7 cellular contexts compared by ENCODE assay signal in the genomic region with DNA sequence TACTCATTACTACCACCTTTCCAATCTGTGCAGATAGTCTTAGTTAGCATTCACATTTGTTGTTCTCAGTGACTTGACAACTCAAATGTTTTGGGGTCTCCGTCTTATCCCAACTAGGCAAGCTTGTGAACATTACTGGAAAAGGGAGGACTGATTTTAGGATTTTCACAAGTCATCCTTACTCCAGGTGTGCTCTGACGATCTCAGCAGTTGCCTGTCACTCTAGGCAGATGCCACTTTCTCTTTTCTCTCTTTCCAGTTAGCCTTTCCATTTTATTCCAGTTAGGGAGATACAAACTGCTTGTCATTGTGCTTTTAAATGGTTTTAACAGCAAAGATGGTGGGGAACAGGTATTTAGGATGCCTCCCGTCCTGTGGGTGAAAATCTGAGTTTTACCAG. TPM values are rescaled to one million over a fixed set of nuclear protein-coding genes. Genes with fewer than 3 reads are reported as not detected.
DNase-seq lines count a peak whose midpoint lies in the region; ATAC-seq, FAIRE-seq and TF ChIP-seq lines count a peak whose summit lies in the region.

No MANE protein-coding gene starts in this region.

- H2AFZ ChIP-seq in HCT116 (ENCODE audit: low read depth, low read length, poor library complexity, severe bottlenecking): no peak overlapping the region

- peaks cover 57% of the 10 kb centered on the region for H3K79me2 ChIP-seq in HCT116 (ENCODE audit: insufficient read depth, low read length)

- RAD21 ChIA-PET in HCT116 (lab: Charles Lee; ENCODE audit: low non-redundant PET in 1 of 2, low total read pairs in 2 of 2, uncharacterized antibody in 2 of 2, unreplicated experiment in 2 of 2): no interaction called here

- intact Hi-C loops in HCT116 (cut with micrococcal nuclease) (loop anchor here (2.0 kb wide), 1 partner anchor 59 kb away; no protein-coding TSS in a partner anchor), spleen (cut with DNase I; ENCODE audit: low total_unique reads) (loop anchor here (2.0 kb wide), 1 partner anchor 59 kb away; no protein-coding TSS in a partner anchor)

- peaks cover 55% of the 10 kb centered on the region for H3K4me1 Mint-ChIP-seq in activated CD4-positive, alpha-beta memory T cell treated with anti-CD3 and anti-CD28 coated beads, Interleukin-2, amount 10 ng/mL, durations not matched to agents 7 days and 5 days

- H4K20me1 ChIP-seq in HCT116 (ENCODE audit: insufficient read depth): peaks cover 7% of the 10 kb centered on the region; the same call in 1 of the 2 replicates

- no CpG with 5 or more reads among the region's 3 CpGs for WGBS in iPS DF 6.9 (ENCODE audit: insufficient coverage, insufficient read length)
- 21 to 33% (median 26%) methylated on average over 3 of the region's 3 CpGs for WGBS in spleen, 5 donors

- ATAC-seq in HCT116 (no peak), HG02623 (IDR thresholded peaks at IDR 0.05; ENCODE audit: unreplicated experiment) (no peak)

- H3K9me2 ChIP-seq in HCT116 (ENCODE audit: insufficient read depth): no peaks in the 10 kb centered on the region

- peak overlapping the region; percentile 100 for H3K9ac ChIP-seq in HCT116 (ENCODE audit: low read length)

- FAIRE-seq in GM12892 (lab: Jason Lieb, UNC): no peak

- CTCF ChIA-PET in HCT116 (lab: Charles Lee): interaction anchor here (0.9 kb wide), 1 partner anchor 367 kb away, joined by 3 read pairs; no protein-coding TSS in a partner anchor
- CTCF ChIA-PET in activated CD4-positive, alpha-beta memory T cell treated with anti-CD3 and anti-CD28 coated beads, Interleukin-2, amount 10 ng/mL, durations not matched to agents 7 days and 5 days (lab: Charles Lee): interaction anchor here (0.7 to 6.1 kb wide), 11 partner anchors 12 to 367 kb away, joined by 3 to 60 read pairs (median 8); partner anchors contain the start of genes ERBB3, RPL41 and ZC3H10

- TF ChIP-seq CTCF in HCT116 (IDR thresholded peaks at IDR 0.05 in 2 of 3, conservative IDR thresholded peaks at IDR 0.05 in 1 of 3; ENCODE audit: borderline replicate concordance in 1 of 3, insufficient read depth in 1 of 3, low read depth in 2 of 3, low read length in 2 of 3) (no peak), spleen (IDR thresholded peaks at IDR 0.05 in 8 of 11, conservative IDR thresholded peaks at IDR 0.05 in 3 of 11) (no peak)

- H3K4me3 ChIP-seq in HCT116 (replicated peaks in 1 of 2; ENCODE audit: low read depth in 1 of 2, low read length in 2 of 2) (peak overlapping the region; percentile 88 to 98), iPS DF 6.9 (ENCODE audit: low read length) (peak overlapping the region; percentile 75; the same call in 1 of the 2 replicates), spleen (peak overlapping the region; percentile 80 to 93 (median 88))

- no TSS peak for BruUV-seq in HCT116 (replicated peaks; lab: Mats Ljungman, UMichigan)

- TF ChIP-seq POLR2A in HCT116 (IDR thresholded peaks at IDR 0.05; ENCODE audit: borderline replicate concordance, extremely low read depth, insufficient read depth, insufficient read length): no peak
- no peak for TF ChIP-seq POLR2A in spleen (IDR thresholded peaks at IDR 0.05)
- no peak for TF ChIP-seq POLR2A in GM12892 (IDR thresholded peaks at IDR 0.05; ENCODE audit: low read depth, low read length)

- POLR2A ChIA-PET in HCT116 (lab: Charles Lee): interaction anchor here (0.6 to 2.6 kb wide), 6 partner anchors 7 to 108 kb away, joined by 3 to 75 read pairs (median 16); partner anchors contain the start of genes ESYT1, RPL41, SUOX and ZC3H10
- POLR2A ChIA-PET in activated CD4-positive, alpha-beta memory T cell treated with anti-CD3 and anti-CD28 coated beads, Interleukin-2, amount 10 ng/mL, durations not matched to agents 7 days and 5 days (lab: Charles Lee): interaction anchor here (1.5 to 9.3 kb wide), 14 partner anchors 10 to 288 kb away, joined by 4 to 226 read pairs (median 14); partner anchors contain the start of genes CS, DNAJC14, ERBB3 and ESYT1

- H3K36me3 ChIP-seq in HCT116 (ENCODE audit: control insufficient read depth in 1 of 2, insufficient read depth in 2 of 2, low read length in 2 of 2) (peaks cover 36 to 55% of the 10 kb centered on the region in 2 experiments), iPS DF 6.9 (ENCODE audit: control insufficient read depth, insufficient read depth, low read length) (peaks cover 27% of the 10 kb centered on the region), spleen (peaks cover 2 to 44% (median 40%) of the 10 kb centered on the region in 6 donors)

- H3K4me3 Mint-ChIP-seq in activated CD4-positive, alpha-beta memory T cell treated with anti-CD3 and anti-CD28 coated beads, Interleukin-2, amount 10 ng/mL, durations not matched to agents 7 days and 5 days: peak overlapping the region; percentile 99

- H3K27ac Mint-ChIP-seq in activated CD4-positive, alpha-beta memory T cell treated with anti-CD3 and anti-CD28 coated beads, Interleukin-2, amount 10 ng/mL, durations not matched to agents 7 days and 5 days: peak overlapping the region; percentile 98

- no peaks in the 10 kb centered on the region for H3K27me3 Mint-ChIP-seq in activated CD4-positive, alpha-beta memory T cell treated with anti-CD3 and anti-CD28 coated beads, Interleukin-2, amount 10 ng/mL, durations not matched to agents 7 days and 5 days

- H3K4me1 ChIP-seq in HCT116 (ENCODE audit: control insufficient read depth in 1 of 2, insufficient read depth in 2 of 2, low read length in 2 of 2) (peaks cover 9 to 26% of the 10 kb centered on the region in 2 experiments), iPS DF 6.9 (ENCODE audit: control insufficient read depth, insufficient read depth, low read length) (no peaks in the 10 kb centered on the region), spleen (peaks cover 19 to 49% (median 38%) of the 10 kb centered on the region in 6 donors)

- TF ChIP-seq RAD21 in HCT116 (IDR thresholded peaks at IDR 0.05; ENCODE audit: low read depth): no peak

- DNase-seq in HCT116 (ENCODE audit: low read depth, low spot score): no peak
- DNase-seq in activated CD4-positive, alpha-beta memory T cell treated with anti-CD3 and anti-CD28 coated beads, Interleukin-2, amount 10 ng/mL, durations not matched to agents 7 days and 5 days: no peak
- DNase-seq in iPS DF 6.9 (ENCODE audit: low read depth, low spot score): no peak
- no peak for DNase-seq in spleen
- DNase-seq in SHP77 treated with DMSO at 0.1 percent for 48 hours (lab: John Stamatoyannopoulos, UW): no peak
- no peak for DNase-seq in GM12892 (ENCODE audit: insufficient read length)

- peaks cover 62% of the 10 kb centered on the region for H3K36me3 Mint-ChIP-seq in activated CD4-positive, alpha-beta memory T cell treated with anti-CD3 and anti-CD28 coated beads, Interleukin-2, amount 10 ng/mL, durations not matched to agents 7 days and 5 days (ENCODE audit: low read depth)

- H3K9me3 Mint-ChIP-seq in activated CD4-positive, alpha-beta memory T cell treated with anti-CD3 and anti-CD28 coated beads, Interleukin-2, amount 10 ng/mL, durations not matched to agents 7 days and 5 days: no peaks in the 10 kb centered on the region

- peak overlapping the region; percentile 93 for H3K4me2 ChIP-seq in HCT116 (ENCODE audit: low read length)

- peak overlapping the region; percentile 94 for H3K27ac ChIP-seq in HCT116 (ENCODE audit: low read depth, low read length)
- H3K27ac ChIP-seq in iPS DF 6.9 (ENCODE audit: low read length): no peak overlapping the region
- H3K27ac ChIP-seq in spleen: peak overlapping the region in 7 of 8 donors; percentile 83 to 94 (median 88)

- H3K27me3 ChIP-seq in HCT116 (ENCODE audit: insufficient read depth, low read length): no peaks in the 10 kb centered on the region
- no peaks in the 10 kb centered on the region for H3K27me3 ChIP-seq in iPS DF 6.9 (ENCODE audit: control insufficient read depth, insufficient read depth, low read length)
- H3K27me3 ChIP-seq in spleen (replicated peaks in 1 of 7): no peaks in the 10 kb centered on the region

- H3K9me3 ChIP-seq in HCT116 (ENCODE audit: control insufficient read depth in 1 of 2, insufficient read depth in 1 of 2, low read depth in 1 of 2, low read length in 2 of 2) (no peaks in the 10 kb centered on the region), iPS DF 6.9 (ENCODE audit: control insufficient read depth, insufficient read depth, low read length) (no peaks in the 10 kb centered on the region), spleen (no peaks in the 10 kb centered on the region)

RNA-seq across cellular contexts. Expression of gene PA2G4, which starts 1.1 kb away (rescaled TPM):
- total RNA-seq in HCT116 (2021; ENCODE audit: unreplicated experiment) (302 TPM), spleen (10 to 100 TPM; 70.5 to 92.8 (median 78.0) TPM)
- polyA plus RNA-seq in HCT116 (2012): 297 and 338 TPM in 2 replicates
- total RNA-seq in activated CD4-positive, alpha-beta memory T cell treated with anti-CD3 and anti-CD28 coated beads, Interleukin-2, amount 10 ng/mL, durations not matched to agents 7 days and 5 days: 100 to 1,000 TPM; 242 to 243 TPM
- 10 to 100 TPM; 52.8 to 74.1 (median 71.0) TPM for polyA plus RNA-seq in spleen
- 276 TPM for polyA plus RNA-seq in GM12892 (2012; ENCODE audit: missing spikeins)

RNA-seq across cellular contexts. Expression of gene RPL41, which starts 10.9 kb away (rescaled TPM):
- total RNA-seq in HCT116 (2021; ENCODE audit: unreplicated experiment) (4,327 TPM), spleen (1,000 to 10,000 TPM; 2,138 to 3,021 (median 2,534) TPM)
- 11,465 and 11,614 TPM in 2 replicates for polyA plus RNA-seq in HCT116 (2012)
- total RNA-seq in activated CD4-positive, alpha-beta memory T cell treated with anti-CD3 and anti-CD28 coated beads, Interleukin-2, amount 10 ng/mL, durations not matched to agents 7 days and 5 days: 1,000 to 10,000 TPM; 3,981 to 4,002 TPM
- 1,000 to 10,000 TPM; 7,053 to 9,352 (median 7,491) TPM for polyA plus RNA-seq in spleen
- 8,175 TPM for polyA plus RNA-seq in GM12892 (2012; ENCODE audit: missing spikeins)

RNA-seq across cellular contexts. Expression of gene ZC3H10, which starts 12.6 kb away (rescaled TPM):
- total RNA-seq in HCT116 (2021; ENCODE audit: unreplicated experiment) (8.7 TPM), spleen (10 to 100 TPM in 4 of 7 donors, 1 to 10 TPM in 3; 7.4 to 13.6 (median 10.5) TPM)
- polyA plus RNA-seq in HCT116 (2012): 3.6 and 3.7 TPM in 2 replicates
- total RNA-seq in activated CD4-positive, alpha-beta memory T cell treated with anti-CD3 and anti-CD28 coated beads, Interleukin-2, amount 10 ng/mL, durations not matched to agents 7 days and 5 days: 10 to 100 TPM in 1 of 2 experiments, 1 to 10 TPM in 1; 8.0 to 10.3 TPM
- polyA plus RNA-seq in spleen: 1 to 10 TPM; 1.5 to 4.0 (median 2.5) TPM
- 2.7 TPM for polyA plus RNA-seq in GM12892 (2012; ENCODE audit: missing spikeins)

RNA-seq across cellular contexts. Expression of gene ESYT1, which starts 22.6 kb away (rescaled TPM):
- total RNA-seq in HCT116 (2021; ENCODE audit: unreplicated experiment): 80.9 TPM
- polyA plus RNA-seq in HCT116 (2012): 67.3 and 87.6 TPM in 2 replicates
- 100 to 1,000 TPM; 266 to 279 TPM for total RNA-seq in activated CD4-positive, alpha-beta memory T cell treated with anti-CD3 and anti-CD28 coated beads, Interleukin-2, amount 10 ng/mL, durations not matched to agents 7 days and 5 days
- total RNA-seq in spleen: 100 to 1,000 TPM in 6 of 7 donors, 10 to 100 TPM in 1; 89.0 to 112 (median 107) TPM
- 10 to 100 TPM; 20.2 to 39.8 (median 33.2) TPM for polyA plus RNA-seq in spleen
- 54.4 TPM for polyA plus RNA-seq in GM12892 (2012; ENCODE audit: missing spikeins)

RNA-seq across cellular contexts. Expression of gene ERBB3, which starts 25.5 kb away (rescaled TPM):
- total RNA-seq in HCT116 (2021; ENCODE audit: unreplicated experiment) (39.7 TPM), spleen (1 to 10 TPM in 1 of 7 donors, under 1 TPM in 3, not detected in 3; 0.47 to 1.4 (median 0.72) TPM)
- 31.7 and 32.9 TPM in 2 replicates for polyA plus RNA-seq in HCT116 (2012)
- 1 to 10 TPM; 2.3 to 2.5 TPM for total RNA-seq in activated CD4-positive, alpha-beta memory T cell treated with anti-CD3 and anti-CD28 coated beads, Interleukin-2, amount 10 ng/mL, durations not matched to agents 7 days and 5 days
- polyA plus RNA-seq in spleen: 1 to 10 TPM in 1 of 3 donors, under 1 TPM in 2; 0.17 to 2.0 (median 0.23) TPM
- 0.49 TPM for polyA plus RNA-seq in GM12892 (2012; ENCODE audit: missing spikeins)
